Comparison of ENCODE assay signal across 14 cellular contexts in genomic region chr7:41930538-41931262, GRCh38.
DNase-seq lines count a peak whose midpoint lies in the region; ATAC-seq and TF ChIP-seq lines count a peak whose summit lies in the region.
"Had no signal": no experiment of that assay in that cellular context is flagged by ENCODE, and none has a peak within 500 bp of the region (broad histone marks: within the 10 kb centered on the region; RNA-seq: fewer than 3 reads in every experiment).

No MANE protein-coding gene starts in this region.

- H3K9me3 ChIP-seq in sigmoid colon: no peaks in the 10 kb centered on the region
- H3K9me3 ChIP-seq: spleen had no signal

- no peaks in the 10 kb centered on the region for H3K27me3 ChIP-seq in sigmoid colon
- H3K27me3 ChIP-seq: spleen had no signal

- H3K4me3 ChIP-seq in fibroblast of mammary gland (ENCODE audit: control insufficient read depth, low read depth, low read length) (no peak overlapping the region), sigmoid colon (no peak overlapping the region)
- H3K4me3 ChIP-seq: spleen had no signal

- H3K4me1 ChIP-seq in sigmoid colon: no peaks in the 10 kb centered on the region
- H3K4me1 ChIP-seq: spleen had no signal

- intact Hi-C loops in sigmoid colon (cut with DNase I): no loop called here

- H3K27ac ChIP-seq in sigmoid colon: no peak overlapping the region
- no peak overlapping the region for H3K27ac ChIP-seq in substantia nigra (ENCODE audit: low read depth, low read length, poor library complexity, severe bottlenecking)
- H3K27ac ChIP-seq: spleen had no signal

- DNase-seq in AG08395 (ENCODE audit: low spot score): peak; percentile 29
- DNase-seq in NCI-H226: peak; percentile 97
- peak; percentile 59 for DNase-seq in fibroblast of mammary gland (ENCODE audit: low read depth)
- no peak for DNase-seq in sigmoid colon
- no peak for DNase-seq in stimulated activated naive CD4-positive, alpha-beta T cell (lab: John Stamatoyannopoulos, UW)
- DNase-seq in substantia nigra (lab: John Stamatoyannopoulos, UW): no peak
- DNase-seq: activated CD4-positive, alpha-beta T cell treated with anti-CD3 and anti-CD28 coated beads, Interleukin-2, amount 50 U/mL, for 1 hour; DMS 273 treated with DMSO at 0.1 percent for 48 hours; NCI-H2171; nucleus accumbens; spleen had no signal

- ATAC-seq in GM21786 (IDR thresholded peaks at IDR 0.05; ENCODE audit: unreplicated experiment): peak; percentile 41
- no peak for ATAC-seq in HG02981 (IDR thresholded peaks at IDR 0.05; ENCODE audit: unreplicated experiment)
- ATAC-seq: activated T-helper 17 cell treated with anti-CD3 and anti-CD28 coated beads, Interleukin-2, amount 50 U/mL, for 72 hours had no signal

- no peak for TF ChIP-seq POLR2A in sigmoid colon (IDR thresholded peaks at IDR 0.05)

- WGBS in sigmoid colon, 2 donors: 81 to 84% methylated on average over 4 of the region's 4 CpGs

- no peaks in the 10 kb centered on the region for H3K36me3 ChIP-seq in sigmoid colon
- H3K36me3 ChIP-seq: spleen had no signal

- TF ChIP-seq CTCF in fibroblast of mammary gland (conservative IDR thresholded peaks at IDR 0.05; ENCODE audit: control insufficient read depth, insufficient read depth, low read depth, low read length) (no peak), sigmoid colon (IDR thresholded peaks at IDR 0.05) (no peak)

- TF ChIP-seq EP300 in sigmoid colon (IDR thresholded peaks at IDR 0.05): no peak

Comparison
In these comparisons a context has a peak if more than half of its experiments do, and no peak if none do; other contexts are left out.
1. DNase-seq: peak in AG08395 (single experiment), NCI-H226 (single experiment) and fibroblast of mammary gland (single experiment); none in sigmoid colon (single experiment), stimulated activated naive CD4-positive, alpha-beta T cell (0 of 6) and substantia nigra (0 of 49).